Comparison of ENCODE assay signal across 14 cellular contexts in the genomic region with DNA sequence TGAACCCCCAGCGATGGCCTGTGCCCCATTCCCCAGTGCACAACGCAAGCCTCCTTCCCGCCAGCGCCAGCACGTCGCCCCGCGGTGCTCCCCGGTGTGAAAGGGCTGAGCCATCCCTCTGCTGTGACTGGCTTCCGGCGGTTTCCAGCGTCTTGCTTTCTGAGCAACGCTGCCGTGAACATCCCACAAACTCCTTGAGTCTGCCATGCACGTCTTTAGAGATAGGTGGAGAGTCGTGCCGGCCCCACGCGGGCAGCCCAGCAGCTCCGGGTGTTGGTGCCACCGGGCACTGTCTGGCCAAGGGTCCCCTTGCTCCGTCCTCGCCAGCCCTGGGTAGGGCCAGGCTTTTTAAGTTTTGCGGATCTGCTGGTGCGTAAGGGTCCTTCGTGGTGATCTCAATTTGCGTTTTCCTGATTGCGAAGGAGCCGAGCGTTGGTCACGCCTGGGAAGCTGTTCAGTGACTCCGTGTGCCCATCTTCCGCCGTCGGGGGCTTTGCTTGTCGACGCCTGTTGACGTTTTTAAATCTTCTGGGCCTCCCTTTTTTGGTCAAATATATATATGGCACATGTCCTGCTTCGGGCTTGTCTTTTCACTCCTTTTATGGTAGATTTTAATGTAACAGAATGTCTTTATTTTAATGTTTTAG.
DNase-seq lines count a peak whose midpoint lies in the region; ATAC-seq and TF ChIP-seq lines count a peak whose summit lies in the region.
"Had no signal": no experiment of that assay in that cellular context is flagged by ENCODE, and none has a peak within 500 bp of the region (broad histone marks: within the 10 kb centered on the region; RNA-seq: fewer than 3 reads in every experiment).

No MANE protein-coding gene starts in this region.

- H3K4me1 ChIP-seq in RWPE2 (ENCODE audit: insufficient read depth, poor library complexity, severe bottlenecking) (no peaks in the 10 kb centered on the region), right cardiac atrium (ENCODE audit: control insufficient read depth, insufficient read depth, low read length) (no peaks in the 10 kb centered on the region), OCI-LY7 (ENCODE audit: insufficient read depth, low read length, poor library complexity, severe bottlenecking) (no peaks in the 10 kb centered on the region)

- TF ChIP-seq CTCF in RWPE2 (IDR thresholded peaks at IDR 0.05; ENCODE audit: poor library complexity, severe bottlenecking), result no peak
- TF ChIP-seq CTCF in OCI-LY7 (conservative IDR thresholded peaks at IDR 0.05; ENCODE audit: low read length), result no peak

- H3K9me2 ChIP-seq in OCI-LY7 (ENCODE audit: insufficient read depth, low read length), result no peaks in the 10 kb centered on the region

- H3K79me2 ChIP-seq in OCI-LY7 (ENCODE audit: insufficient read depth, low read depth, low read length), result no peaks in the 10 kb centered on the region

- DNase-seq in RWPE2 (ENCODE audit: low spot score), result peak; percentile 36
- DNase-seq in activated CD8-positive, alpha-beta memory T cell treated with anti-CD3 and anti-CD28 coated beads, Interleukin-2, amount 50 U/mL, for 48 hours, result peak; percentile 77
- peak; percentile 2 to 45 (median 23) for DNase-seq in right cardiac atrium
- DNase-seq in stimulated activated CD4-positive, alpha-beta T cell treated with anti-CD3 and anti-CD28 coated beads, Interleukin-4, amount 100 ng/mL, for 4 hours, result peak; percentile 46 to 51
- DNase-seq in OCI-LY7 (ENCODE audit: low spot score), result no peak
- DNase-seq in EL, result no peak
- DNase-seq in SHP77 treated with DMSO at 0.1 percent for 48 hours (lab: John Stamatoyannopoulos, UW), result no peak
- DNase-seq: DMS 273 treated with DMSO at 0.1 percent for 48 hours, erythroblast, NCI-H146, PC-3, trophoblast cell had no signal

- 82% methylated on average over 39 of the region's 39 CpGs for WGBS in right cardiac atrium

- CTCF ChIA-PET in OCI-LY7 (lab: Charles Lee; ENCODE audit: unreplicated experiment), result no interaction called here

- H3K27me3 ChIP-seq in RWPE2 (ENCODE audit: insufficient read depth, poor library complexity, severe bottlenecking) (no peaks in the 10 kb centered on the region), right cardiac atrium (ENCODE audit: control insufficient read depth, insufficient read depth) (no peaks in the 10 kb centered on the region)

- no TSS peak for BruUV-seq in OCI-LY7 (replicated peaks; lab: Mats Ljungman, UMichigan)

- ATAC-seq in RWPE2 (ENCODE audit: low read depth), result no peak
- ATAC-seq in right cardiac atrium, result no peak
- ATAC-seq in HG02588 (IDR thresholded peaks at IDR 0.05; ENCODE audit: unreplicated experiment), result no peak
- ATAC-seq: PC-3 had no signal

- H3K36me3 ChIP-seq in RWPE2 (ENCODE audit: low read depth) (no peaks in the 10 kb centered on the region), OCI-LY7 (ENCODE audit: insufficient read depth, low read length) (no peaks in the 10 kb centered on the region)

- H3K27ac ChIP-seq in RWPE2 (ENCODE audit: poor library complexity, severe bottlenecking), result no peak overlapping the region
- H3K27ac ChIP-seq in right cardiac atrium (ENCODE audit: low read length), result no peak overlapping the region
- H3K27ac ChIP-seq in OCI-LY7 (ENCODE audit: low read depth, low read length, poor library complexity, severe bottlenecking), result no peak overlapping the region
- H3K27ac ChIP-seq: HL-60 had no signal

- H3K4me3 ChIP-seq in RWPE2 (ENCODE audit: severe bottlenecking), result no peak overlapping the region
- H3K4me3 ChIP-seq in right cardiac atrium (ENCODE audit: low read length), result no peak overlapping the region
- no peak overlapping the region for H3K4me3 ChIP-seq in OCI-LY7 (ENCODE audit: low read depth, low read length, poor library complexity, severe bottlenecking)

- no peaks in the 10 kb centered on the region for H3K9me3 ChIP-seq in RWPE2 (ENCODE audit: severe bottlenecking)
- H3K9me3 ChIP-seq in right cardiac atrium (ENCODE audit: control insufficient read depth, low read length), result no peaks in the 10 kb centered on the region
- H3K9me3 ChIP-seq in OCI-LY7 (ENCODE audit: low read length), result no peaks in the 10 kb centered on the region

- no peak overlapping the region for H3K4me2 ChIP-seq in OCI-LY7 (ENCODE audit: low read length)

- POLR2A ChIA-PET in OCI-LY7 (lab: Charles Lee), result no interaction called here

- no peaks in the 10 kb centered on the region for H4K20me1 ChIP-seq in OCI-LY7 (ENCODE audit: insufficient read depth, low read length)

- intact Hi-C loops in right cardiac atrium (cut with DNase I), result no loop called here
- intact Hi-C loops in OCI-LY7 (cut with micrococcal nuclease; ENCODE audit: unreplicated experiment), result no loop called here

- H2AFZ ChIP-seq in OCI-LY7 (ENCODE audit: low read length), result no peak overlapping the region

Comparison
In these comparisons a context has a peak if more than half of its experiments do, and no peak if none do; other contexts are left out.
1. DNase-seq: peak in RWPE2 (single experiment), activated CD8-positive, alpha-beta memory T cell treated with anti-CD3 and anti-CD28 coated beads, Interleukin-2, amount 50 U/mL, for 48 hours (single experiment), right cardiac atrium (3 of 3) and stimulated activated CD4-positive, alpha-beta T cell treated with anti-CD3 and anti-CD28 coated beads, Interleukin-4, amount 100 ng/mL, for 4 hours (2 of 2); none in OCI-LY7 (single experiment), EL (single experiment) and SHP77 treated with DMSO at 0.1 percent for 48 hours (single experiment).